ENCODE assay signal across 8 cellular contexts in genomic region chr17:42675348-42675983, GRCh38. TPM values are rescaled to one million over a fixed set of nuclear protein-coding genes. Genes with fewer than 3 reads are reported as not detected.
A peak's percentile ranks its signal among the peaks of the same experiment; 100 is the strongest.
DNase-seq lines count a peak whose midpoint lies in the region; ATAC-seq and TF ChIP-seq lines count a peak whose summit lies in the region.

No MANE protein-coding gene starts in this region.

- H3K9me3 ChIP-seq in CD8-positive, alpha-beta T cell (ENCODE audit: low read length) = no peaks in the 10 kb centered on the region
- no peaks in the 10 kb centered on the region for H3K9me3 ChIP-seq in duodenal mucosa (ENCODE audit: control insufficient read depth in 1 of 2, low read length in 2 of 2)

- POLR2A ChIA-PET in CD8-positive, alpha-beta T cell (lab: Charles Lee) = interaction anchor here (0.7 to 1.4 kb wide), 2 partner anchors 42 to 67 kb away, joined by 3 to 5 read pairs; partner anchors contain the start of gene RETREG3

- H3K36me3 ChIP-seq in CD8-positive, alpha-beta T cell (ENCODE audit: insufficient read depth, low read length) = no peaks in the 10 kb centered on the region
- peaks cover 0 to 19% of the 10 kb centered on the region in 2 donors for H3K36me3 ChIP-seq in duodenal mucosa (ENCODE audit: control insufficient read depth in 1 of 2, insufficient read depth in 2 of 2, low read length in 2 of 2)

- H3K27ac Mint-ChIP-seq in CD8-positive, alpha-beta T cell = no peak overlapping the region
- no peak overlapping the region for H3K27ac Mint-ChIP-seq in nephron progenitor cell
- no peak overlapping the region for H3K27ac Mint-ChIP-seq in activated T-cell treated with anti-CD3 and anti-CD28 coated beads, Interleukin-2, amount 50 U/mL, for 24 hours

- no peak for TF ChIP-seq CTCF in CD8-positive, alpha-beta T cell (IDR thresholded peaks at IDR 0.05)
- TF ChIP-seq CTCF in nephron progenitor cell (IDR thresholded peaks at IDR 0.05) = no peak
- TF ChIP-seq CTCF in foreskin keratinocyte (conservative IDR thresholded peaks at IDR 0.05) = no peak

- peaks cover 49% of the 10 kb centered on the region for H3K4me1 Mint-ChIP-seq in CD8-positive, alpha-beta T cell (ENCODE audit: low read depth)
- H3K4me1 Mint-ChIP-seq in nephron progenitor cell = peaks cover 57% of the 10 kb centered on the region
- H3K4me1 Mint-ChIP-seq in activated T-cell treated with anti-CD3 and anti-CD28 coated beads, Interleukin-2, amount 50 U/mL, for 24 hours (ENCODE audit: low read depth) = peaks cover 59% of the 10 kb centered on the region

- H3K9me3 Mint-ChIP-seq in CD8-positive, alpha-beta T cell = no peaks in the 10 kb centered on the region
- H3K9me3 Mint-ChIP-seq in nephron progenitor cell = no peaks in the 10 kb centered on the region
- H3K9me3 Mint-ChIP-seq in activated T-cell treated with anti-CD3 and anti-CD28 coated beads, Interleukin-2, amount 50 U/mL, for 24 hours = no peaks in the 10 kb centered on the region

- intact Hi-C loops in CD8-positive, alpha-beta T cell (cut with DNase I, micrococcal nuclease) = loop anchor here (5.0 kb wide), 3 partner anchors 138 to 743 kb away; partner anchors contain the start of genes NAGLU (in 1 of the 2) and ODAD4 (in 1 of the 2)

- no peaks in the 10 kb centered on the region for H3K36me3 Mint-ChIP-seq in CD8-positive, alpha-beta T cell
- peaks cover 13% of the 10 kb centered on the region for H3K36me3 Mint-ChIP-seq in nephron progenitor cell (ENCODE audit: low read depth)
- H3K36me3 Mint-ChIP-seq in activated T-cell treated with anti-CD3 and anti-CD28 coated beads, Interleukin-2, amount 50 U/mL, for 24 hours (ENCODE audit: low read depth) = no peaks in the 10 kb centered on the region

- peaks cover 64% of the 10 kb centered on the region for H3K4me1 ChIP-seq in CD8-positive, alpha-beta T cell (ENCODE audit: insufficient read depth, low read length)
- H3K4me1 ChIP-seq in duodenal mucosa (ENCODE audit: control insufficient read depth in 1 of 2, insufficient read depth in 2 of 2, low read length in 2 of 2) (peaks cover 46 to 56% of the 10 kb centered on the region in 2 donors), foreskin keratinocyte (peaks cover 12% of the 10 kb centered on the region)

- peak overlapping the region; percentile 78 to 91 for H3K9ac ChIP-seq in duodenal mucosa (ENCODE audit: low read depth in 1 of 2, low read length in 2 of 2)

- H3K27me3 Mint-ChIP-seq in CD8-positive, alpha-beta T cell (ENCODE audit: low read depth) = peaks cover 37% of the 10 kb centered on the region
- H3K27me3 Mint-ChIP-seq in nephron progenitor cell (ENCODE audit: low read depth, poor library complexity) = peaks cover 39% of the 10 kb centered on the region
- H3K27me3 Mint-ChIP-seq in activated T-cell treated with anti-CD3 and anti-CD28 coated beads, Interleukin-2, amount 50 U/mL, for 24 hours = peaks cover 56% of the 10 kb centered on the region

- peaks cover 43% of the 10 kb centered on the region for H3K27me3 ChIP-seq in CD8-positive, alpha-beta T cell (ENCODE audit: insufficient read depth, low read length)
- H3K27me3 ChIP-seq in duodenal mucosa (ENCODE audit: control insufficient read depth in 1 of 2, insufficient read depth in 2 of 2, low read length in 2 of 2) (no peaks in the 10 kb centered on the region), foreskin keratinocyte (no peaks in the 10 kb centered on the region)

- peak overlapping the region; percentile 71 for H3K4me3 Mint-ChIP-seq in CD8-positive, alpha-beta T cell
- H3K4me3 Mint-ChIP-seq in nephron progenitor cell = peak overlapping the region; percentile 89
- H3K4me3 Mint-ChIP-seq in activated T-cell treated with anti-CD3 and anti-CD28 coated beads, Interleukin-2, amount 50 U/mL, for 24 hours = no peak overlapping the region

- DNase-seq in CD8-positive, alpha-beta T cell = no peak
- DNase-seq in NCI-H1105 (lab: John Stamatoyannopoulos, UW) (peak; percentile 65), nephron progenitor cell (no peak), foreskin keratinocyte (no peak), T-helper 9 cell (no peak)
- DNase-seq in activated T-cell treated with anti-CD3 and anti-CD28 coated beads, Interleukin-2, amount 50 U/mL, for 24 hours = no peak

- CTCF ChIA-PET in CD8-positive, alpha-beta T cell (lab: Charles Lee) = interaction anchor here (0.6 to 1.6 kb wide), 4 partner anchors 12 to 97 kb away, joined by 3 to 6 read pairs (median 3); partner anchors contain the start of gene PSMC3IP

- H3K4me3 ChIP-seq in CD8-positive, alpha-beta T cell (ENCODE audit: low read depth, low read length) = peak overlapping the region; percentile 61
- peak overlapping the region; percentile 80 for H3K4me3 ChIP-seq in duodenal mucosa (ENCODE audit: low read depth in 1 of 2, low read length in 2 of 2)

- no peak overlapping the region for H3K27ac ChIP-seq in CD8-positive, alpha-beta T cell (ENCODE audit: low read depth, low read length)
- H3K27ac ChIP-seq in duodenal mucosa (ENCODE audit: low read depth, low read length) (peak overlapping the region; percentile 50), foreskin keratinocyte (no peak overlapping the region)

- ATAC-seq in CD8-positive, alpha-beta T cell = no peak
- ATAC-seq in GM19463 (IDR thresholded peaks at IDR 0.05; ENCODE audit: unreplicated experiment) (no peak), foreskin keratinocyte (no peak)

RNA-seq across cellular contexts. Expression of gene PLEKHH3, which starts 1.3 kb away (rescaled TPM):
- total RNA-seq in CD8-positive, alpha-beta T cell = under 1 TPM; 0.33 to 0.72 TPM
- total RNA-seq in foreskin keratinocyte = 15.7 and 17.2 TPM in 2 replicates
- 16.5 and 17.4 TPM in 2 replicates for polyA plus RNA-seq in foreskin keratinocyte

RNA-seq across cellular contexts. Expression of gene CCR10, which starts 6.2 kb away (rescaled TPM):
- total RNA-seq in CD8-positive, alpha-beta T cell = 1 to 10 TPM; 1.2 to 1.3 TPM
- total RNA-seq in foreskin keratinocyte = 0.21 and 0.24 TPM in 2 replicates
- 0.30 and 0.31 TPM in 2 replicates for polyA plus RNA-seq in foreskin keratinocyte

RNA-seq across cellular contexts. Expression of gene CNTNAP1, which starts 6.9 kb away (rescaled TPM):
- total RNA-seq in CD8-positive, alpha-beta T cell = 1 to 10 TPM; 1.1 to 1.6 TPM
- total RNA-seq in foreskin keratinocyte = 7.5 and 8.7 TPM in 2 replicates
- 3.9 and 4.0 TPM in 2 replicates for polyA plus RNA-seq in foreskin keratinocyte

RNA-seq across cellular contexts. Expression of gene TUBG2, which starts 16.4 kb away (rescaled TPM):
- total RNA-seq in CD8-positive, alpha-beta T cell = 10 to 100 TPM in 1 of 2 experiments, 1 to 10 TPM in 1; 7.4 to 10.6 TPM
- 15.7 and 18.0 TPM in 2 replicates for total RNA-seq in foreskin keratinocyte
- polyA plus RNA-seq in foreskin keratinocyte = 21.2 and 22.1 TPM in 2 replicates
